ENCODE assay signal across 8 cellular contexts in the genomic region with DNA sequence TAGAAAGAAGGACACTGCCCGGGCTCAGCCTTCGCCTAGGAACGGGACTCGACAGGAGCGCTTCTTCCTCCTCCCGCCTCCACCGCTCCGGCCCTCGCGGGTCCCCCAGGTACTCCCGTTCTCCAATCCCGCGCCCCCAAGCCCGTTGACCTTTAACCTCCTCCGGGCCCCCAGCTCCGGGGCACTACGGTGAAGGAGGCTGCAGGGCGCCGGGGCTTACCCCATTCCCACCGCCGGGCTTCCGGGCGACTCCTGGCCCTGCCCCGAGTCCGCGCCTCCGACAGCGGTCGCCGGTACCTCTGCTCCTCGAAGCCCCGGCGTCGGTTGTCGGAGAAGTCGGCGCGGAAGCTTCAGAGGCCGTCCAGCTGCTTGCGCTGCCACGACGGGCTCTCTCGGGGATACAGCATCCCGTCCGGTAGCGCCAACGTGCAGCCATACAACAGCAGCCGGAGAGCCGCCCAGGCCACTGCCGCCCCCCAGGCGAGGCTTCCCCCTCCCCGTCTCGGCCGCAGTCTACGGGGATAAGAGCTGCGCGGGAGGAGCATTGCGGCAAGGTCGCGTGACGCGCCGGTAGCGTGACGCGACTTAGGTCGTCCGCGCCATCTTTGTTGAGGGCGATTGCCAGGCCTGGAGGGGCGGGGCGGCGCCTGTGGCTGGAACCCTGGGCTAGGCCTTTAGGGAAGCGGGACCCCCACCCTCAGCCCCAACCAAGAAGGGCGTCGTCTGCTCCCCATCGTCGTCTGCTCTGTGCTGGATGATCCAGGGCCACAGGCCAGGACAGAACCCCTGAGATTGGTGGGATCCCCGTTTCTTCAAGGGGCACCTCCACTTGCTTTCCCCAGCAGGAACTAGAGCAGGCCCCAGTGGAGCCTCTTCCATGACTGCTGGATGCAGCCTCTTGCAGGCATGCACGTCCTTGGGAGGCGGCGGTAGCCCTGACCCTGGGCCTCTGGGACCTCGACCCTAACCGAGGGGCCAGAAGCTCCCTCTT. TPM values are rescaled to one million over a fixed set of nuclear protein-coding genes. Genes with fewer than 3 reads are reported as not detected.
DNase-seq lines count a peak whose midpoint lies in the region; ATAC-seq and TF ChIP-seq lines count a peak whose summit lies in the region.

No MANE protein-coding gene starts in this region.

- H3K4me1 Mint-ChIP-seq in activated CD4-positive, alpha-beta memory T cell treated with anti-CD3 and anti-CD28 coated beads, Interleukin-2, amount 10 ng/mL, durations not matched to agents 7 days and 5 days: peaks cover 19% of the 10 kb centered on the region

- H3K27me3 ChIP-seq in A673 (replicated peaks; ENCODE audit: insufficient read depth, low read depth, low read length, poor library complexity): no peaks in the 10 kb centered on the region
- H3K27me3 ChIP-seq in duodenal mucosa (ENCODE audit: control insufficient read depth in 1 of 2, insufficient read depth in 2 of 2, low read length in 2 of 2): no peaks in the 10 kb centered on the region
- H3K27me3 ChIP-seq in right lobe of liver: no peaks in the 10 kb centered on the region

- POLR2A ChIA-PET in A673 (lab: Charles Lee; ENCODE audit: low non-redundant PET): interaction anchor here (0.6 kb wide), 1 partner anchor 70 kb away, joined by 3 read pairs; no protein-coding TSS in a partner anchor
- POLR2A ChIA-PET in activated CD4-positive, alpha-beta memory T cell treated with anti-CD3 and anti-CD28 coated beads, Interleukin-2, amount 10 ng/mL, durations not matched to agents 7 days and 5 days (lab: Charles Lee): interaction anchor here (0.8 to 2.3 kb wide), 10 partner anchors 9 to 177 kb away, joined by 3 to 38 read pairs (median 3); no protein-coding TSS in a partner anchor

- TF ChIP-seq POLR2A in right lobe of liver (IDR thresholded peaks at IDR 0.05): peak; percentile 70

- BruUV-seq in A673 (replicated peaks; lab: Mats Ljungman, UMichigan): TSS peak; percentile 50

- H3K27ac Mint-ChIP-seq in activated CD4-positive, alpha-beta memory T cell treated with anti-CD3 and anti-CD28 coated beads, Interleukin-2, amount 10 ng/mL, durations not matched to agents 7 days and 5 days: peak overlapping the region; percentile 72

- H3K36me3 ChIP-seq in A673 (ENCODE audit: insufficient read depth, low read length, poor library complexity, severe bottlenecking): peaks cover 8% of the 10 kb centered on the region
- H3K36me3 ChIP-seq in duodenal mucosa (ENCODE audit: control insufficient read depth in 1 of 2, insufficient read depth in 2 of 2, low read length in 2 of 2): peaks cover 12 to 19% of the 10 kb centered on the region in 2 donors
- peaks cover 0 to 10% (median 2%) of the 10 kb centered on the region in 4 donors for H3K36me3 ChIP-seq in right lobe of liver

- no peaks in the 10 kb centered on the region for H3K9me3 ChIP-seq in A673 (ENCODE audit: low read depth, low read length, poor library complexity, severe bottlenecking)
- no peaks in the 10 kb centered on the region for H3K9me3 ChIP-seq in duodenal mucosa (ENCODE audit: control insufficient read depth in 1 of 2, low read length in 2 of 2)
- H3K9me3 ChIP-seq in right lobe of liver: no peaks in the 10 kb centered on the region

- peak overlapping the region; percentile 77 for H3K4me3 Mint-ChIP-seq in activated CD4-positive, alpha-beta memory T cell treated with anti-CD3 and anti-CD28 coated beads, Interleukin-2, amount 10 ng/mL, durations not matched to agents 7 days and 5 days

- peak overlapping the region; percentile 84 for H3K27ac ChIP-seq in A673 (ENCODE audit: low read depth, low read length, poor library complexity, severe bottlenecking)
- no peak overlapping the region for H3K27ac ChIP-seq in duodenal mucosa (ENCODE audit: low read depth, low read length)
- peak overlapping the region; percentile 50 to 80 (median 60) for H3K27ac ChIP-seq in right lobe of liver

- H3K9me3 Mint-ChIP-seq in activated CD4-positive, alpha-beta memory T cell treated with anti-CD3 and anti-CD28 coated beads, Interleukin-2, amount 10 ng/mL, durations not matched to agents 7 days and 5 days: no peaks in the 10 kb centered on the region

- DNase-seq in A673 (ENCODE audit: low spot score) (peak; percentile 94), NCI-H774 (lab: John Stamatoyannopoulos, UW) (peak; percentile 86), right lobe of liver (peak; percentile 86 to 90 (median 88))
- DNase-seq in activated CD4-positive, alpha-beta memory T cell treated with anti-CD3 and anti-CD28 coated beads, Interleukin-2, amount 10 ng/mL, durations not matched to agents 7 days and 5 days: peak; percentile 84
- peak; percentile 82 for DNase-seq in stimulated activated CD4-positive, alpha-beta T cell treated with anti-CD3 and anti-CD28 coated beads, Interleukin-4, amount 100 ng/mL, for 1 hour

- CTCF ChIA-PET in A673 (lab: Charles Lee): no interaction called here
- CTCF ChIA-PET in activated CD4-positive, alpha-beta memory T cell treated with anti-CD3 and anti-CD28 coated beads, Interleukin-2, amount 10 ng/mL, durations not matched to agents 7 days and 5 days (lab: Charles Lee): interaction anchor here (0.6 to 1.3 kb wide), 5 partner anchors 14 to 173 kb away, joined by 3 to 7 read pairs (median 4); no protein-coding TSS in a partner anchor

- intact Hi-C loops in A673 (cut with micrococcal nuclease; ENCODE audit: unreplicated experiment): no loop called here
- intact Hi-C loops in right lobe of liver (cut with DNase I): no loop called here

- TF ChIP-seq CTCF in A673 (conservative IDR thresholded peaks at IDR 0.05; ENCODE audit: low read depth, low read length): no peak
- no peak for TF ChIP-seq CTCF in right lobe of liver (IDR thresholded peaks at IDR 0.05)

- H3K4me3 ChIP-seq in A673 (ENCODE audit: low read depth, low read length, poor library complexity, severe bottlenecking) (peak overlapping the region; percentile 89), duodenal mucosa (ENCODE audit: low read depth in 1 of 2, low read length in 2 of 2) (peak overlapping the region; percentile 87 to 90), right lobe of liver (peak overlapping the region; percentile 69 to 99 (median 94))

- ATAC-seq in GM18868 (IDR thresholded peaks at IDR 0.05; ENCODE audit: unreplicated experiment) (peak; percentile 80), HG03442 (IDR thresholded peaks at IDR 0.05; ENCODE audit: unreplicated experiment) (peak; percentile 75), right lobe of liver (peak; percentile 95 to 99 (median 97))

- peaks cover 17% of the 10 kb centered on the region for H3K36me3 Mint-ChIP-seq in activated CD4-positive, alpha-beta memory T cell treated with anti-CD3 and anti-CD28 coated beads, Interleukin-2, amount 10 ng/mL, durations not matched to agents 7 days and 5 days (ENCODE audit: low read depth)

- no peaks in the 10 kb centered on the region for H3K27me3 Mint-ChIP-seq in activated CD4-positive, alpha-beta memory T cell treated with anti-CD3 and anti-CD28 coated beads, Interleukin-2, amount 10 ng/mL, durations not matched to agents 7 days and 5 days

- H3K4me1 ChIP-seq in A673 (ENCODE audit: insufficient read depth, low read length, poor library complexity, severe bottlenecking): peaks cover 4% of the 10 kb centered on the region
- H3K4me1 ChIP-seq in duodenal mucosa (ENCODE audit: control insufficient read depth in 1 of 2, insufficient read depth in 2 of 2, low read length in 2 of 2): peaks cover 0 to 11% of the 10 kb centered on the region in 2 donors
- H3K4me1 ChIP-seq in right lobe of liver: peaks cover 0 to 7% (median 0%) of the 10 kb centered on the region in 4 donors

- WGBS in right lobe of liver (ENCODE audit: insufficient coverage, low coverage, low lambda C conversion rate, missing lambda C conversion rate): 0% methylated on average over 41 of the region's 84 CpGs

- H3K9ac ChIP-seq in duodenal mucosa (ENCODE audit: low read depth in 1 of 2, low read length in 2 of 2): peak overlapping the region; percentile 71 to 78

RNA-seq across cellular contexts. Expression of a gene that starts 26.3 kb away (rescaled TPM):
- total RNA-seq in A673 (2021): not detected in 2 replicates
- 10 to 100 TPM; 26.9 to 28.8 TPM for total RNA-seq in activated CD4-positive, alpha-beta memory T cell treated with anti-CD3 and anti-CD28 coated beads, Interleukin-2, amount 10 ng/mL, durations not matched to agents 7 days and 5 days
- not detected for total RNA-seq in right lobe of liver

RNA-seq across cellular contexts. Expression of a gene that starts 33.8 kb away (rescaled TPM):
- total RNA-seq in A673 (2021) (9.6 and 9.7 TPM in 2 replicates), right lobe of liver (1 to 10 TPM in 2 of 6 experiments, under 1 TPM in 4; 0.51 to 1.2 (median 0.85) TPM)
- total RNA-seq in activated CD4-positive, alpha-beta memory T cell treated with anti-CD3 and anti-CD28 coated beads, Interleukin-2, amount 10 ng/mL, durations not matched to agents 7 days and 5 days: 1 to 10 TPM; 1.6 to 1.8 TPM

RNA-seq across cellular contexts. Expression of a gene that starts 37.1 kb away (rescaled TPM):
- 0.74 and 0.88 TPM in 2 replicates for total RNA-seq in A673 (2021)
- total RNA-seq in activated CD4-positive, alpha-beta memory T cell treated with anti-CD3 and anti-CD28 coated beads, Interleukin-2, amount 10 ng/mL, durations not matched to agents 7 days and 5 days: not detected
- 1 to 10 TPM in 2 of 6 experiments, under 1 TPM in 3, not detected in 1; 0.59 to 3.9 (median 0.70) TPM for total RNA-seq in right lobe of liver

RNA-seq across cellular contexts. Expression of a gene that starts 45.7 kb away (rescaled TPM):
- 2.0 and 2.2 TPM in 2 replicates for total RNA-seq in A673 (2021)
- total RNA-seq in activated CD4-positive, alpha-beta memory T cell treated with anti-CD3 and anti-CD28 coated beads, Interleukin-2, amount 10 ng/mL, durations not matched to agents 7 days and 5 days: 1 to 10 TPM in 1 of 2 experiments, under 1 TPM in 1; 0.60 to 1.1 TPM
- not detected for total RNA-seq in right lobe of liver

RNA-seq across cellular contexts. Expression of a gene that starts 50.7 kb away (rescaled TPM):
- total RNA-seq in A673 (2021) (117 and 128 TPM in 2 replicates), right lobe of liver (100 to 1,000 TPM; 133 to 416 (median 252) TPM)
- total RNA-seq in activated CD4-positive, alpha-beta memory T cell treated with anti-CD3 and anti-CD28 coated beads, Interleukin-2, amount 10 ng/mL, durations not matched to agents 7 days and 5 days: 10 to 100 TPM; 62.4 to 63.2 TPM

Comparison
In these comparisons a context has a peak if more than half of its experiments do, and no peak if none do; other contexts are left out.
1. RNA of a gene that starts 26.3 kb away (total RNA-seq): 26.9 to 28.8 TPM in activated CD4-positive, alpha-beta memory T cell treated with anti-CD3 and anti-CD28 coated beads, Interleukin-2, amount 10 ng/mL, durations not matched to agents 7 days and 5 days; not detected in right lobe of liver and not detected in A673; every median in the first group is over 10 times any median in the second.
2. Peak in every context shown above with its lines, with median percentiles within 50 percentile points of each other: DNase-seq, H3K4me3 ChIP-seq and ATAC-seq.